9 cellular contexts compared by ENCODE assay signal in genomic region chr13:31859546-31859945, GRCh38.
A peak's percentile ranks its signal among the peaks of the same experiment; 100 is the strongest.
DNase-seq lines count a peak whose midpoint lies in the region; ATAC-seq and TF ChIP-seq lines count a peak whose summit lies in the region.
"Had no signal": no experiment of that assay in that cellular context is flagged by ENCODE, and none has a peak within 500 bp of the region (broad histone marks: within the 10 kb centered on the region; RNA-seq: fewer than 3 reads in every experiment).

No MANE protein-coding gene starts in this region.

- H3K27ac Mint-ChIP-seq in brain: peak overlapping the region in 3 of 5 experiments; percentile 36 to 43 (median 39)

- TF ChIP-seq CTCF in brain (conservative IDR thresholded peaks at IDR 0.05) (no peak), osteoblast (IDR thresholded peaks at IDR 0.05; ENCODE audit: extremely low read depth, low read depth, low read length) (no peak), mammary epithelial cell (conservative IDR thresholded peaks at IDR 0.05 in 1 of 2, IDR thresholded peaks at IDR 0.05 in 1 of 2; ENCODE audit: extremely low read depth in 1 of 2, insufficient read depth in 1 of 2, low read depth in 1 of 2, low read length in 2 of 2) (no peak)

- dilution Hi-C loops in mammary epithelial cell (cut with HindIII; ENCODE audit: low sequenced_read_pairs): no loop called here

- no peak overlapping the region for H3K9ac ChIP-seq in mammary epithelial cell (ENCODE audit: insufficient read depth, low read length)

- CTCF ChIA-PET in mammary epithelial cell (lab: Charles Lee; ENCODE audit: low non-redundant PET): no interaction called here

- BruUV-seq in mammary epithelial cell (replicated peaks; lab: Mats Ljungman, UMichigan): no TSS peak

- intact Hi-C loops in mammary epithelial cell (cut with micrococcal nuclease): no loop called here

- H3K4me2 ChIP-seq in osteoblast (ENCODE audit: insufficient read depth, low read length): peak overlapping the region; percentile 39
- no peak overlapping the region for H3K4me2 ChIP-seq in mammary epithelial cell (ENCODE audit: insufficient read depth, low read depth, low read length)

- no peaks in the 10 kb centered on the region for H3K36me3 Mint-ChIP-seq in brain

- H3K9me3 ChIP-seq in osteoblast (ENCODE audit: low read depth, low read length) (no peaks in the 10 kb centered on the region), mammary epithelial cell (replicated peaks; ENCODE audit: insufficient read depth, low read length) (no peaks in the 10 kb centered on the region)
- H3K9me3 ChIP-seq: adrenal gland had no signal

- peaks cover 15% of the 10 kb centered on the region for H3K4me1 ChIP-seq in osteoblast (ENCODE audit: insufficient read depth, low read length)
- H3K4me1 ChIP-seq in mammary epithelial cell (ENCODE audit: insufficient read depth, low read length): no peaks in the 10 kb centered on the region
- H3K4me1 ChIP-seq: adrenal gland had no signal

- H3K4me3 ChIP-seq in osteoblast (ENCODE audit: insufficient read depth, low read length) (no peak overlapping the region), mammary epithelial cell (replicated peaks in 1 of 3; ENCODE audit: insufficient read depth in 1 of 3, low read depth in 2 of 3, low read length in 3 of 3) (no peak overlapping the region)
- H3K4me3 ChIP-seq: adrenal gland had no signal

- H3K4me3 Mint-ChIP-seq in brain: peak overlapping the region in 2 of 5 experiments; percentile 24 to 31

- no peaks in the 10 kb centered on the region for H3K79me2 ChIP-seq in osteoblast (ENCODE audit: insufficient read depth, low read length)
- no peaks in the 10 kb centered on the region for H3K79me2 ChIP-seq in mammary epithelial cell (ENCODE audit: insufficient read depth, low read length)

- H3K4me1 Mint-ChIP-seq in brain: peaks cover 33% of the 10 kb centered on the region

- H3K9me3 Mint-ChIP-seq in brain: peaks cover 0 to 2% (median 0%) of the 10 kb centered on the region in 5 experiments

- no peaks in the 10 kb centered on the region for H3K27me3 ChIP-seq in osteoblast (ENCODE audit: insufficient read depth, low read length)
- peaks cover 4% of the 10 kb centered on the region for H3K27me3 ChIP-seq in mammary epithelial cell (ENCODE audit: insufficient read depth, low read length)

- 75% methylated on average over 5 of the region's 5 CpGs for WGBS in mammary epithelial cell (ENCODE audit: low coverage, missing lambda C conversion rate)

- H2AFZ ChIP-seq in osteoblast (ENCODE audit: low read length) (peak overlapping the region; percentile 65), mammary epithelial cell (ENCODE audit: low read depth, low read length) (no peak overlapping the region)

- H4K20me1 ChIP-seq in osteoblast (ENCODE audit: insufficient read depth, low read length) (no peaks in the 10 kb centered on the region), mammary epithelial cell (ENCODE audit: insufficient read depth, low read length) (no peaks in the 10 kb centered on the region)

- H3K36me3 ChIP-seq in osteoblast (ENCODE audit: insufficient read depth, low read length) (no peaks in the 10 kb centered on the region), mammary epithelial cell (ENCODE audit: insufficient read depth, low read length) (no peaks in the 10 kb centered on the region)
- H3K36me3 ChIP-seq: adrenal gland had no signal

- DNase-seq in NCI-H1105 (lab: John Stamatoyannopoulos, UW) (peak; percentile 1), osteoblast (ENCODE audit: insufficient read length, low spot score, missing footprints) (peak; percentile 61), mammary epithelial cell (no peak), NCI-H146 (lab: John Stamatoyannopoulos, UW) (no peak), inferior parietal cortex (ENCODE audit: extremely low spot score) (no peak)
- no peak for DNase-seq in stimulated activated CD4-positive, alpha-beta T cell treated with anti-CD3 and anti-CD28 coated beads, Interleukin-15, amount 100 ng/mL, for 24 hours
- DNase-seq: adrenal gland had no signal

- H3K27ac ChIP-seq in osteoblast (ENCODE audit: low read depth, low read length) (peak overlapping the region; percentile 51), mammary epithelial cell (ENCODE audit: insufficient read depth, low read depth, low read length) (no peak overlapping the region)

- in situ Hi-C loops in mammary epithelial cell (cut with MboI; ENCODE audit: low sequenced_read_pairs in 2 of 2): no loop called here

- peaks cover 4% of the 10 kb centered on the region for H3K27me3 Mint-ChIP-seq in brain

- peak; percentile 52 for ATAC-seq in GM18861 (IDR thresholded peaks at IDR 0.05; ENCODE audit: unreplicated experiment)

Comparison
In these comparisons a context has a peak if more than half of its experiments do, and no peak if none do; other contexts are left out.
1. DNase-seq: peak in NCI-H1105 (single experiment) and osteoblast (single experiment); none in mammary epithelial cell (single experiment), stimulated activated CD4-positive, alpha-beta T cell treated with anti-CD3 and anti-CD28 coated beads, Interleukin-15, amount 100 ng/mL, for 24 hours (single experiment), NCI-H146 (single experiment) and inferior parietal cortex (single experiment).